In the genomic region with DNA sequence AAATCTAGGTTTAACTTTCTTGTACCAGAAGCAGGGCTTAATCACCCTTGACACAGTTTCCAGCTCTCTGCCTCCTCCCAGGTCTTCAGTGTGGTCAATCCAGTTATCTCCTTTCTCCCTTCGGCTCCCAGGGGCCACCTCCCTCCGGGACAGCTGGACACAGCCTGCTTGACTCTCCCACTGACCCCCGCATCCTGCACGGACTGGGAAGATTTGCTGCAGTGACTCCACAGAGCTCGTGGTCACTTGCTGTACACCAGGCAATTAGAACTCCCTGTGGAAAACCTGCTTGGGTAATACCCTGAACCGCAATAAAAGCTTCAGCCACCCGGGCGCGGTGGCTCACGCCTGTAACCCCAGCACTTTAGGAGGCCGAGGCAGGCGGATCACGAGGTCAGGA, we compare ENCODE assay signal across 1 cellular context.
TF ChIP-seq lines count a peak whose summit lies in the region.

No MANE protein-coding gene starts in this region.

TF ChIP-seq in IMR-90, 13 proteins besides CTCF, POLR2A, EP300 and RAD21:
- TF ChIP-seq NFE2L2 (IDR thresholded peaks at IDR 0.05; ENCODE audit: low read depth, low read length), result no peak
- TF ChIP-seq MAFK (IDR thresholded peaks at IDR 0.05; ENCODE audit: low read depth, low read length), result no peak
- TF ChIP-seq CHD1 (IDR thresholded peaks at IDR 0.05; ENCODE audit: low read depth, low read length), result no peak
- no peak for TF ChIP-seq SMC3 (IDR thresholded peaks at IDR 0.05; ENCODE audit: low read depth, low read length)
- TF ChIP-seq, protein P1, sequence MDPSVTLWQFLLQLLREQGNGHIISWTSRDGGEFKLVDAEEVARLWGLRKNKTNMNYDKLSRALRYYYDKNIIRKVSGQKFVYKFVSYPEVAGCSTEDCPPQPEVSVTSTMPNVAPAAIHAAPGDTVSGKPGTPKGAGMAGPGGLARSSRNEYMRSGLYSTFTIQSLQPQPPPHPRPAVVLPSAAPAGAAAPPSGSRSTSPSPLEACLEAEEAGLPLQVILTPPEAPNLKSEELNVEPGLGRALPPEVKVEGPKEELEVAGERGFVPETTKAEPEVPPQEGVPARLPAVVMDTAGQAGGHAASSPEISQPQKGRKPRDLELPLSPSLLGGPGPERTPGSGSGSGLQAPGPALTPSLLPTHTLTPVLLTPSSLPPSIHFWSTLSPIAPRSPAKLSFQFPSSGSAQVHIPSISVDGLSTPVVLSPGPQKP (IDR thresholded peaks at IDR 0.05; ENCODE audit: borderline replicate concordance, low read depth, low read length), result no peak
- TF ChIP-seq RFX5 (IDR thresholded peaks at IDR 0.05; ENCODE audit: low read depth, low read length), result no peak
- TF ChIP-seq FOS (IDR thresholded peaks at IDR 0.05; ENCODE audit: low read depth, low read length), result no peak
- no peak for TF ChIP-seq MXI1 (IDR thresholded peaks at IDR 0.05; ENCODE audit: borderline replicate concordance, low read depth, low read length)
- no peak for TF ChIP-seq RCOR1 (IDR thresholded peaks at IDR 0.05; ENCODE audit: insufficient replicate concordance, low read length)
- TF ChIP-seq, protein P2, sequence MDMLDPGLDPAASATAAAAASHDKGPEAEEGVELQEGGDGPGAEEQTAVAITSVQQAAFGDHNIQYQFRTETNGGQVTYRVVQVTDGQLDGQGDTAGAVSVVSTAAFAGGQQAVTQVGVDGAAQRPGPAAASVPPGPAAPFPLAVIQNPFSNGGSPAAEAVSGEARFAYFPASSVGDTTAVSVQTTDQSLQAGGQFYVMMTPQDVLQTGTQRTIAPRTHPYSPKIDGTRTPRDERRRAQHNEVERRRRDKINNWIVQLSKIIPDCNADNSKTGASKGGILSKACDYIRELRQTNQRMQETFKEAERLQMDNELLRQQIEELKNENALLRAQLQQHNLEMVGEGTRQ (IDR thresholded peaks at IDR 0.05; ENCODE audit: low read depth, low read length), result no peak
- no peak for TF ChIP-seq BHLHE40 (IDR thresholded peaks at IDR 0.05; ENCODE audit: low read depth, low read length)
- TF ChIP-seq MAZ (IDR thresholded peaks at IDR 0.05; ENCODE audit: borderline replicate concordance, low read depth, low read length), result no peak
- no peak for TF ChIP-seq CEBPB (IDR thresholded peaks at IDR 0.05; ENCODE audit: low read depth, low read length)
TF ChIP-seq in IMR-90: peak in this region for 0.
